In genomic region chr9:124489974-124490373, GRCh38 we compare ENCODE assay signal across 25 cellular contexts. TPM values are rescaled to one million over a fixed set of nuclear protein-coding genes. Genes with fewer than 3 reads are reported as not detected.
"Had no signal": no experiment of that assay in that cellular context is flagged by ENCODE, and none has a peak within 500 bp of the region (broad histone marks: within the 10 kb centered on the region; RNA-seq: fewer than 3 reads in every experiment).

No MANE protein-coding gene starts in this region.

- H3K27me3 ChIP-seq: right atrium auricular region had no signal

- H3K4me3 ChIP-seq: colonic mucosa, gastrocnemius medialis, lower lobe of right lung, mucosa of descending colon, prostate gland, right atrium auricular region, sigmoid colon, thoracic aorta, tibial nerve, upper lobe of left lung had no signal

- DNase-seq: colonic mucosa; effector CD8-positive, alpha-beta T cell; endodermal cell; gastrocnemius medialis; head of caudate nucleus; left ventricle myocardium superior; lower lobe of right lung; mucosa of descending colon; naive B cell; nucleus accumbens; sigmoid colon; stimulated activated naive B cell treated with anti-CD40 and anti-IgM and Interleukin-4, amounts not matched to agents 10 μg/mL and 1 μg/mL and 100 μg/mL, for 72 hours; upper lobe of left lung had no signal

- ATAC-seq: esophagus mucosa; gastrocnemius medialis; left ventricle myocardium superior; lower lobe of right lung; mucosa of descending colon; natural killer cell treated with Interleukin-12 subunit alpha and Interleukin-12 subunit beta and Interleukin-15 and Interleukin-18, amount 100 ng/mL, for 72 hours; stimulated activated naive B cell treated with anti-CD40 and anti-IgM and Interleukin-4, amounts not matched to agents 10 μg/mL and 1 μg/mL and 100 μg/mL, for 72 hours had no signal

- H3K27ac ChIP-seq: colonic mucosa, epithelial cell of prostate, gastrocnemius medialis, lower lobe of right lung, prostate gland, right atrium auricular region, sigmoid colon, thoracic aorta, tibial nerve, upper lobe of left lung had no signal

- FAIRE-seq: keratinocyte, urothelium cell line had no signal

- H3K9me3 ChIP-seq: colonic mucosa, gastrocnemius medialis, lower lobe of right lung, mucosa of descending colon, prostate gland, right atrium auricular region, sigmoid colon, thoracic aorta, tibial nerve, upper lobe of left lung had no signal

- H3K36me3 ChIP-seq: colonic mucosa, gastrocnemius medialis, lower lobe of right lung, prostate gland, right atrium auricular region, sigmoid colon, thoracic aorta, tibial nerve, upper lobe of left lung had no signal

- H3K4me1 ChIP-seq: colonic mucosa, gastrocnemius medialis, lower lobe of right lung, prostate gland, sigmoid colon, upper lobe of left lung had no signal

RNA-seq across cellular contexts. Expression of gene NR5A1, which starts 17.2 kb away (rescaled TPM):
- total RNA-seq: esophagus mucosa; gastrocnemius medialis; glomerular endothelial cell; left ventricle myocardium superior; lower lobe of right lung; natural killer cell treated with Interleukin-12 subunit alpha and Interleukin-12 subunit beta and Interleukin-15 and Interleukin-18, amount 100 ng/mL, for 72 hours; osteocyte; right atrium auricular region; sigmoid colon; skeletal muscle tissue; thoracic aorta; tibial nerve had no signal
- polyA plus RNA-seq: keratinocyte had no signal

RNA-seq across cellular contexts. Expression of gene ADGRD2, which starts 39.7 kb away (rescaled TPM):
- total RNA-seq: colonic mucosa; gastrocnemius medialis; glomerular endothelial cell; left ventricle myocardium superior; lower lobe of right lung; mucosa of descending colon; natural killer cell treated with Interleukin-12 subunit alpha and Interleukin-12 subunit beta and Interleukin-15 and Interleukin-18, amount 100 ng/mL, for 72 hours; osteocyte; right atrium auricular region; sigmoid colon; skeletal muscle tissue; thoracic aorta; tibial nerve; upper lobe of left lung had no signal
- polyA plus RNA-seq: keratinocyte, sigmoid colon had no signal
